Comparison of ENCODE assay signal across 19 cellular contexts in genomic region chr5:81936750-81937149, GRCh38. TPM values are rescaled to one million over a fixed set of nuclear protein-coding genes. Genes with fewer than 3 reads are reported as not detected.
DNase-seq lines count a peak whose midpoint lies in the region; ATAC-seq and TF ChIP-seq lines count a peak whose summit lies in the region.
"Had no signal": no experiment of that assay in that cellular context is flagged by ENCODE, and none has a peak within 500 bp of the region (broad histone marks: within the 10 kb centered on the region; RNA-seq: fewer than 3 reads in every experiment).

No MANE protein-coding gene starts in this region.

- H3K4me3 ChIP-seq in Loucy (ENCODE audit: low read length, poor library complexity, severe bottlenecking): no peak overlapping the region
- H3K4me3 ChIP-seq: BLaER1, GM23338 had no signal

- H4K20me1 ChIP-seq in Loucy (ENCODE audit: insufficient read depth, low read length, poor library complexity, severe bottlenecking): no peaks in the 10 kb centered on the region
- H4K20me1 ChIP-seq: BLaER1 had no signal

- H3K9me2 ChIP-seq in Loucy (replicated peaks; ENCODE audit: low read depth, low read length): no peaks in the 10 kb centered on the region

- peaks cover 12% of the 10 kb centered on the region for H3K4me1 ChIP-seq in Loucy (ENCODE audit: insufficient read depth, low read length, poor library complexity, severe bottlenecking)
- H3K4me1 ChIP-seq: BLaER1, Caco-2 had no signal

- POLR2A ChIA-PET in HEK293T (lab: Yijun Ruan, JAX): no interaction called here

- H3K4me2 ChIP-seq in Loucy (ENCODE audit: low read depth, low read length, poor library complexity, severe bottlenecking): peak overlapping the region; percentile 16
- H3K4me2 ChIP-seq: BLaER1, GM23338 had no signal

- H3K79me2 ChIP-seq in Loucy (ENCODE audit: insufficient read depth, low read length): no peaks in the 10 kb centered on the region

- H3K9ac ChIP-seq in Loucy (ENCODE audit: low read depth, low read length, poor library complexity, severe bottlenecking): no peak overlapping the region
- H3K9ac ChIP-seq: BLaER1 had no signal

- H2AFZ ChIP-seq in Loucy (ENCODE audit: low read length): no peak overlapping the region
- H2AFZ ChIP-seq: GM23338 had no signal

- peaks cover 9% of the 10 kb centered on the region; the same call in 1 of the 2 replicates for H3K9me3 ChIP-seq in Loucy (ENCODE audit: insufficient read depth, low read depth, low read length)
- H3K9me3 ChIP-seq: Caco-2 had no signal

- CTCF ChIA-PET in HEK293T (lab: Yijun Ruan, JAX): no interaction called here

- H3K36me3 ChIP-seq in Loucy (ENCODE audit: insufficient read depth, low read length): no peaks in the 10 kb centered on the region
- H3K36me3 ChIP-seq: BLaER1 had no signal

- TF ChIP-seq CTCF in Loucy (conservative IDR thresholded peaks at IDR 0.05; ENCODE audit: low read length): no peak

- no peaks in the 10 kb centered on the region for H3F3A ChIP-seq in Loucy (ENCODE audit: low read depth)

- DNase-seq in HEK293T (ENCODE audit: extremely low spot score) (no peak), left colon (no peak), putamen (ENCODE audit: low spot score) (peak; percentile 23), Kasumi-1 (lab: John Stamatoyannopoulos, UW) (no peak), Right ventricle myocardium inferior (ENCODE audit: missing footprints) (no peak), NCI-H187 treated with DMSO at 0.1 percent for 48 hours (lab: John Stamatoyannopoulos, UW) (no peak)
- DNase-seq: Caco-2; CD4-positive, CD25-positive, alpha-beta regulatory T cell; CD8-positive, alpha-beta T cell; DMS 273 treated with DMSO at 0.1 percent for 48 hours; DMS79; EL; GDM1; H9; HFFc6 had no signal

- no peaks in the 10 kb centered on the region for H3K27me3 ChIP-seq in Loucy (ENCODE audit: insufficient read depth, low read length, poor library complexity, severe bottlenecking)
- H3K27me3 ChIP-seq: BLaER1 had no signal

- peak; percentile 26 for ATAC-seq in left colon
- ATAC-seq in Right ventricle myocardium inferior: no peak
- ATAC-seq: CD8-positive, alpha-beta T cell; GM23338; HCT116 had no signal

- intact Hi-C loops in left colon (cut with DNase I, micrococcal nuclease): no loop called here
- intact Hi-C loops in Right ventricle myocardium inferior (cut with DNase I): no loop called here

TF ChIP-seq in HEK293T, 16 proteins besides CTCF, POLR2A, EP300 and RAD21:
- TF ChIP-seq SUZ12 (IDR thresholded peaks at IDR 0.05) (no peak), PKNOX1 (IDR thresholded peaks at IDR 0.05) (peak; percentile 82), ZNF384 (IDR thresholded peaks at IDR 0.05) (no peak)

RNA-seq across cellular contexts. Expression of gene ATG10, which starts 35.1 kb away (rescaled TPM):
- total RNA-seq in left colon (1 to 10 TPM; 6.0 to 6.3 TPM), Right ventricle myocardium inferior (3.9 TPM)
